ENCODE assay signal across 21 cellular contexts in the genomic region with DNA sequence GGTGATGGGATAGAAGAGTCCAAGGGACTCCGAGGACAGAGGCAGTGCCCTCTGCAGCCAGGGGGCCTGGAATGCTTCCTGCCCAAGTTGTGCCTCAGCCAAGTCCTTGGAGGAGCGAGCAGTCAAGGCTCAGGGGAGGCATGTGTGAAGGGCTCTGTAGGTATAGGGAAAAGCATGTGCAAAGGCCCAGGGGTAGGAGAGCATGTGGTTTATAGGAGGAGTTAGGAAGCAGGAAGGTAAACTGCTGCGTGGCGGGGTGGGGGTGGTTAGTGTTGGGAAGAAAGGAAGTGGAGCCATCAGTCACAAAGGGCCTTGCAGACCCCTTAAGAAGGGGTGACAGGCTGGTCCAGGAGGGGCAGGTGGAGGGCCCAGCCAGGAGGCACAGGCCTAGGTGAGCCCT.
"Had no signal": no experiment of that assay in that cellular context is flagged by ENCODE, and none has a peak within 500 bp of the region (broad histone marks: within the 10 kb centered on the region; RNA-seq: fewer than 3 reads in every experiment).

No MANE protein-coding gene starts in this region.

- H3K4me3 Mint-ChIP-seq: activated B cell treated with CpG ODN at 0.5 μM for 24 hours; activated T-cell treated with anti-CD3 and anti-CD28 coated beads, Interleukin-2, amount 50 U/mL, for 72 hours; immature natural killer cell; naive thymus-derived CD8-positive, alpha-beta T cell had no signal

- DNase-seq: activated B cell treated with CpG ODN at 0.5 μM for 24 hours; activated CD4-positive, alpha-beta T cell treated with anti-CD3 and anti-CD28 coated beads for 48 hours; activated CD8-positive, alpha-beta memory T cell treated with anti-CD3 and anti-CD28 coated beads, Interleukin-2, amount 50 U/mL, for 4 hours; activated gamma-delta T cell treated with Interleukin-2 at 50 U/mL for 16 hours; activated T-cell treated with anti-CD3 and anti-CD28 coated beads, Interleukin-2, amount 50 U/mL, for 72 hours; aorta; cerebellar nuclear complex; effector CD4-positive, alpha-beta T cell; immature natural killer cell; left ventricle myocardium superior; mesenchymal stem cell; naive thymus-derived CD8-positive, alpha-beta T cell; pancreas; stimulated activated CD4-positive, alpha-beta T cell treated with anti-CD3 and anti-CD28 coated beads, Interleukin-4, amount 100 ng/mL, for 24 hours; stimulated activated naive CD4-positive, alpha-beta T cell; thyroid gland had no signal

- H3K9me3 Mint-ChIP-seq: activated B cell treated with CpG ODN at 0.5 μM for 24 hours; activated T-cell treated with anti-CD3 and anti-CD28 coated beads, Interleukin-2, amount 50 U/mL, for 72 hours; immature natural killer cell; naive thymus-derived CD8-positive, alpha-beta T cell had no signal

- H3K27ac ChIP-seq: esophagus muscularis mucosa, pancreas, SK-N-MC, thyroid gland had no signal

- ATAC-seq: activated T-cell treated with anti-CD3 and anti-CD28 coated beads, Interleukin-2, amount 50 U/mL, for 72 hours; left ventricle myocardium superior; naive thymus-derived CD8-positive, alpha-beta T cell; pancreas; sciatic nerve had no signal

- H3K4me2 ChIP-seq: smooth muscle cell had no signal

- H3K27ac Mint-ChIP-seq: activated B cell treated with CpG ODN at 0.5 μM for 24 hours; activated T-cell treated with anti-CD3 and anti-CD28 coated beads, Interleukin-2, amount 50 U/mL, for 72 hours had no signal

- H3K27me3 Mint-ChIP-seq: activated B cell treated with CpG ODN at 0.5 μM for 24 hours; naive thymus-derived CD8-positive, alpha-beta T cell had no signal

- H3K9me3 ChIP-seq: esophagus muscularis mucosa, pancreas, thyroid gland had no signal

- FAIRE-seq: endothelial cell of umbilical vein, pancreas had no signal

- H3K4me3 ChIP-seq: esophagus muscularis mucosa, pancreas, SK-N-MC, smooth muscle cell, thyroid gland had no signal

- H3K27me3 ChIP-seq: esophagus muscularis mucosa, pancreas, thyroid gland had no signal
